ENCODE assay signal across 7 cellular contexts in genomic region chr4:61646746-61647350, GRCh38.
DNase-seq lines count a peak whose midpoint lies in the region; FAIRE-seq and TF ChIP-seq lines count a peak whose summit lies in the region.
"Not testable (repeated sequence)": the region's sequence is repeated elsewhere in the genome, so short reads cannot be mapped to it uniquely, and the experiment has no call there.

No MANE protein-coding gene starts in this region.

- not testable (repeated sequence) for H4K91ac ChIP-seq in H1 (replicated peaks; ENCODE audit: insufficient read length, low read length)

- TF ChIP-seq EP300 in H1 (IDR thresholded peaks at IDR 0.05; ENCODE audit: borderline replicate concordance in 1 of 2, low read depth in 2 of 2, low read length in 2 of 2), result not testable (repeated sequence)

- H2BK120ac ChIP-seq in H1 (replicated peaks; ENCODE audit: low read depth, low read length), result not testable (repeated sequence)

- H2BK15ac ChIP-seq in H1 (ENCODE audit: low read length), result not testable (repeated sequence)

- TF ChIP-seq POLR2A in H1 (IDR thresholded peaks at IDR 0.05; ENCODE audit: control extremely low read depth in 1 of 2, low read depth in 2 of 2, low read length in 2 of 2), result not testable (repeated sequence)

- not testable (repeated sequence) for H3K4me1 Mint-ChIP-seq in nephron

- H3K56ac ChIP-seq in H1 (replicated peaks; ENCODE audit: insufficient read length, low read depth, low read length), result not testable (repeated sequence)

- peak overlapping the region in 2 of 3 experiments; percentile 32 to 47 for H3K4me3 Mint-ChIP-seq in nephron

- 91% methylated on average over 26 of the region's 26 CpGs; no CpG with 5 or more reads in 1 of the 2 experiments for WGBS in H1 (ENCODE audit: extremely low coverage in 1 of 2, insufficient coverage in 1 of 2, insufficient read length in 1 of 2, insufficient replicate concordance in 2 of 2, low coverage in 1 of 2, low lambda C conversion rate in 2 of 2, missing lambda C conversion rate in 1 of 2), 2 experiments

- H3K27me3 ChIP-seq in HAP-1 (ENCODE audit: low read depth); H1 (replicated peaks in 1 of 4; ENCODE audit: control insufficient read depth in 3 of 4, extremely low read depth in 1 of 4, insufficient read depth in 3 of 4, low read length in 3 of 4): not testable (repeated sequence)

- not testable (repeated sequence) for FAIRE-seq in H1 (lab: Jason Lieb, UNC)

- H3K4me2 ChIP-seq in H1 (ENCODE audit: insufficient read depth in 1 of 2, low read depth in 2 of 2, low read length in 2 of 2), result peak overlapping the region; percentile 29 to 45; a peak in 3 of 4 replicates

- not testable (repeated sequence) for H3K14ac ChIP-seq in H1 (ENCODE audit: insufficient read length)

- H2BK20ac ChIP-seq in H1 (ENCODE audit: low read length), result not testable (repeated sequence)

- not testable (repeated sequence) for H3K36me3 Mint-ChIP-seq in nephron (ENCODE audit: low read depth)

- peak overlapping the region; percentile 23 for H3K4me3 ChIP-seq in HAP-1
- peak overlapping the region in 2 of 4 experiments; percentile 1 to 17; a peak in 2 of 8 replicates for H3K4me3 ChIP-seq in H1 (ENCODE audit: extremely low read depth in 1 of 4, insufficient read depth in 2 of 4, low read depth in 3 of 4, low read length in 4 of 4)

- H4K5ac ChIP-seq in H1 (ENCODE audit: insufficient read length, low read depth, low read length), result not testable (repeated sequence)

- H3K9ac ChIP-seq in H1 (replicated peaks in 1 of 4; ENCODE audit: extremely low read depth in 1 of 4, low read depth in 3 of 4, low read length in 3 of 4), result peak overlapping the region in 1 of 4 experiments; percentile 40; a peak in 3 of 7 replicates

- not testable (repeated sequence) for H3K27me3 Mint-ChIP-seq in nephron (ENCODE audit: low read depth)

- not testable (repeated sequence) for H2BK12ac ChIP-seq in H1 (ENCODE audit: low read depth, low read length)

- not testable (repeated sequence) for H3K23me2 ChIP-seq in H1 (ENCODE audit: low read depth, low read length)

- not testable (repeated sequence) for H3K36me3 ChIP-seq in HAP-1 (replicated peaks); H1 (ENCODE audit: control insufficient read depth in 2 of 4, insufficient read depth in 4 of 4, low read length in 3 of 4)

- CTCF ChIA-PET in H1 (lab: Charles Lee; ENCODE audit: partially characterized antibody), result not testable (repeated sequence)

- H3K9me3 ChIP-seq in HAP-1; H1 (ENCODE audit: insufficient read depth in 2 of 2, low read depth in 1 of 2, low read length in 1 of 2): not testable (repeated sequence)

- H3K18ac ChIP-seq in H1 (ENCODE audit: extremely low read depth, low read length), result peak overlapping the region; percentile 32; the same call in 1 of the 2 replicates

- H3K27ac ChIP-seq in H1 (ENCODE audit: low read depth, low read length), result peak overlapping the region; percentile 45; the same call in 1 of the 2 replicates

- peaks cover 27% of the 10 kb centered on the region for H3K4me1 ChIP-seq in HAP-1
- H3K4me1 ChIP-seq in H1 (replicated peaks in 1 of 4; ENCODE audit: control insufficient read depth in 3 of 4, insufficient read depth in 4 of 4, low read length in 3 of 4), result not testable (repeated sequence)

- H2AK5ac ChIP-seq in H1 (ENCODE audit: low read depth, low read length), result not testable (repeated sequence)

- in situ Hi-C loops in HAP-1 (cut with MboI; ENCODE audit: low sequenced_read_pairs), result not testable (repeated sequence)

- not testable (repeated sequence) for TF ChIP-seq RAD21 in H1 (IDR thresholded peaks at IDR 0.05 in 1 of 2, conservative IDR thresholded peaks at IDR 0.05 in 1 of 2; ENCODE audit: low read depth in 2 of 2, low read length in 2 of 2)

- not testable (repeated sequence) for H3K79me2 ChIP-seq in H1 (ENCODE audit: control insufficient read depth in 1 of 2, insufficient read depth in 2 of 2, low read length in 2 of 2)

- not testable (repeated sequence) for H4K8ac ChIP-seq in H1 (ENCODE audit: extremely low read depth, insufficient read depth, low read length)

- H3K9me3 Mint-ChIP-seq in nephron, result peaks cover 11% of the 10 kb centered on the region

- not testable (repeated sequence) for H2AFZ ChIP-seq in H1 (ENCODE audit: low read length)

- H3K79me1 ChIP-seq in H1 (ENCODE audit: low read depth, low read length), result not testable (repeated sequence)

- H2BK5ac ChIP-seq in H1 (ENCODE audit: low read depth, low read length), result not testable (repeated sequence)

- DNase-seq in DMS53 treated with DMSO at 0.1 percent for 48 hours (lab: John Stamatoyannopoulos, UW; ENCODE audit: unreplicated experiment) (peak; percentile 12), HAP-1 (ENCODE audit: low spot score in 2 of 2) (peak in 1 of 2 experiments; percentile 62), NCI-H1105 (lab: John Stamatoyannopoulos, UW) (peak; percentile 1), NCI-H69 (lab: John Stamatoyannopoulos, UW) (peak; percentile 62), SHP77 (lab: John Stamatoyannopoulos, UW) (peak; percentile 28 to 34), H1 (ENCODE audit: low read depth in 1 of 2, low spot score in 2 of 2) (peak in 1 of 2 experiments; percentile 69)

- peak overlapping the region in 1 of 3 experiments; percentile 32 for H3K27ac Mint-ChIP-seq in nephron

- H3K4ac ChIP-seq in H1 (replicated peaks; ENCODE audit: insufficient read length, low read depth, low read length), result not testable (repeated sequence)

- not testable (repeated sequence) for H3K23ac ChIP-seq in H1 (ENCODE audit: insufficient read length)

- POLR2A ChIA-PET in H1 (lab: Charles Lee; ENCODE audit: partially characterized antibody), result interaction anchor here (0.9 kb wide), 1 partner anchor 12 kb away, joined by 3 read pairs; no protein-coding TSS in a partner anchor

- TF ChIP-seq CTCF in H1 (IDR thresholded peaks at IDR 0.05; ENCODE audit: control extremely low read depth in 1 of 3, insufficient read depth in 1 of 3, low read depth in 1 of 3, low read length in 3 of 3); nephron (IDR thresholded peaks at IDR 0.05; ENCODE audit: unreplicated experiment in 3 of 3): not testable (repeated sequence)

- H4K20me1 ChIP-seq in H1 (replicated peaks in 1 of 2; ENCODE audit: control insufficient read depth in 1 of 2, insufficient read depth in 2 of 2, low read length in 2 of 2), result not testable (repeated sequence)

TF ChIP-seq in H1, 55 proteins besides CTCF, POLR2A, EP300 and RAD21:
- TF ChIP-seq RBBP5 (IDR thresholded peaks at IDR 0.05; ENCODE audit: borderline replicate concordance, low read depth, low read length), result peak; percentile 39; the same call in 1 of the 2 replicates
